Comparison of ENCODE assay signal across 23 cellular contexts in the genomic region with DNA sequence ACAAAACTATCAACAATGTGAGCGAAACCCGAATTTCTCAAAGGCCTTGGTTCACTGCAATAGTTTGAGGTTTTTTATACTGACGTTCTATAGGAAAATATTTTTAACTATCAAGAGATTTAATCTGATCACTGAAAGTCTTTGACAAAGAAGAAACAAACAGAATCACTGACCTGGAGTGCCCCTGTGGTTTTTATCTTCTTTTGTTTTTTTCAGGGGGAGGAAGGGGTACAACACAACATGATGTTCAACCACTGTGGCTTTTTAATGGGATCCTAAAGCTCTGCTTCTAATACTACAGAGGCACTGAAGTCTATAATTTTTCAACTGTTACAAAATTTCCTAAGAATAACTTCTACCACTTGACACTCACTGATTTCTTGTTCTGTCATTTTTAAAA.
A peak's percentile ranks its signal among the peaks of the same experiment; 100 is the strongest.
DNase-seq lines count a peak whose midpoint lies in the region; ATAC-seq and TF ChIP-seq lines count a peak whose summit lies in the region.
"Had no signal": no experiment of that assay in that cellular context is flagged by ENCODE, and none has a peak within 500 bp of the region (broad histone marks: within the 10 kb centered on the region; RNA-seq: fewer than 3 reads in every experiment).

No MANE protein-coding gene starts in this region.

- TF ChIP-seq CTCF in neural progenitor cell (IDR thresholded peaks at IDR 0.05): no peak
- TF ChIP-seq CTCF in MM.1S (IDR thresholded peaks at IDR 0.05; ENCODE audit: low read length): no peak

- no peaks in the 10 kb centered on the region for H4K20me1 ChIP-seq in neural progenitor cell (ENCODE audit: low read depth)
- H4K20me1 ChIP-seq in MM.1S (ENCODE audit: insufficient read depth, low read length): no peaks in the 10 kb centered on the region

- no peak for DNase-seq in activated naive CD8-positive, alpha-beta T cell treated with anti-CD3 and anti-CD28 coated beads, Interleukin-2, amount 50 U/mL, for 24 hours
- DNase-seq in activated naive CD8-positive, alpha-beta T cell treated with anti-CD3 and anti-CD28 coated beads for 36 hours: no peak
- peak in 1 of 2 experiments; percentile 12 for DNase-seq in SJCRH30
- DNase-seq in neural progenitor cell (ENCODE audit: low spot score): peak; percentile 17
- DNase-seq in activated naive CD4-positive, alpha-beta T cell treated with anti-CD3 and anti-CD28 coated beads, Interleukin-2, amount 10 ng/mL, durations not matched to agents 7 days and 5 days: no peak
- no peak for DNase-seq in foreskin melanocyte
- DNase-seq in MM.1S: no peak
- no peak for DNase-seq in pons (ENCODE audit: low spot score)
- DNase-seq: ACHN, DMS153, H9, NCI-H1417, NCI-H1694, NCI-H2029 treated with DMSO at 0.1 percent for 48 hours, NCI-H446 treated with DMSO at 0.1 percent for 48 hours, NCI-H526 treated with DMSO at 0.1 percent for 48 hours, SHP77 treated with DMSO at 0.1 percent for 48 hours had no signal

- H3K27me3 ChIP-seq in SJCRH30 (no peaks in the 10 kb centered on the region), neural progenitor cell (no peaks in the 10 kb centered on the region), MM.1S (replicated peaks; ENCODE audit: insufficient read depth, low read length) (no peaks in the 10 kb centered on the region)

- H3K4me2 ChIP-seq in neural progenitor cell (peak overlapping the region; percentile 20), MM.1S (ENCODE audit: low read depth, low read length) (no peak overlapping the region)
- H3K4me2 ChIP-seq: GM23338 had no signal

- H3K9me3 Mint-ChIP-seq in activated naive CD8-positive, alpha-beta T cell treated with anti-CD3 and anti-CD28 coated beads, Interleukin-2, amount 50 U/mL, for 24 hours: no peaks in the 10 kb centered on the region
- no peaks in the 10 kb centered on the region for H3K9me3 Mint-ChIP-seq in activated naive CD8-positive, alpha-beta T cell treated with anti-CD3 and anti-CD28 coated beads for 36 hours
- no peaks in the 10 kb centered on the region for H3K9me3 Mint-ChIP-seq in neural progenitor cell
- no peaks in the 10 kb centered on the region for H3K9me3 Mint-ChIP-seq in activated naive CD4-positive, alpha-beta T cell treated with anti-CD3 and anti-CD28 coated beads, Interleukin-2, amount 10 ng/mL, durations not matched to agents 7 days and 5 days
- H3K9me3 Mint-ChIP-seq: GM23338, H9 had no signal

- H3F3A ChIP-seq in neural progenitor cell (ENCODE audit: low read depth) (no peaks in the 10 kb centered on the region), MM.1S (ENCODE audit: insufficient read depth, low read length) (no peaks in the 10 kb centered on the region)

- no peaks in the 10 kb centered on the region for H3K27me3 Mint-ChIP-seq in activated naive CD8-positive, alpha-beta T cell treated with anti-CD3 and anti-CD28 coated beads, Interleukin-2, amount 50 U/mL, for 24 hours
- no peaks in the 10 kb centered on the region for H3K27me3 Mint-ChIP-seq in activated naive CD8-positive, alpha-beta T cell treated with anti-CD3 and anti-CD28 coated beads for 36 hours
- H3K27me3 Mint-ChIP-seq in neural progenitor cell (ENCODE audit: insufficient read depth, low read depth): no peaks in the 10 kb centered on the region
- H3K27me3 Mint-ChIP-seq in activated naive CD4-positive, alpha-beta T cell treated with anti-CD3 and anti-CD28 coated beads, Interleukin-2, amount 10 ng/mL, durations not matched to agents 7 days and 5 days: no peaks in the 10 kb centered on the region

- peaks cover 23% of the 10 kb centered on the region for H3K36me3 Mint-ChIP-seq in activated naive CD8-positive, alpha-beta T cell treated with anti-CD3 and anti-CD28 coated beads, Interleukin-2, amount 50 U/mL, for 24 hours (ENCODE audit: low read depth)
- H3K36me3 Mint-ChIP-seq in activated naive CD8-positive, alpha-beta T cell treated with anti-CD3 and anti-CD28 coated beads for 36 hours: peaks cover 22% of the 10 kb centered on the region
- H3K36me3 Mint-ChIP-seq in neural progenitor cell: peaks cover 9% of the 10 kb centered on the region
- H3K36me3 Mint-ChIP-seq in activated naive CD4-positive, alpha-beta T cell treated with anti-CD3 and anti-CD28 coated beads, Interleukin-2, amount 10 ng/mL, durations not matched to agents 7 days and 5 days: peaks cover 24% of the 10 kb centered on the region

- CTCF ChIA-PET in activated naive CD4-positive, alpha-beta T cell treated with anti-CD3 and anti-CD28 coated beads, Interleukin-2, amount 10 ng/mL, durations not matched to agents 7 days and 5 days (lab: Charles Lee): no interaction called here

- H3K4me3 ChIP-seq in SJCRH30 (no peak overlapping the region), neural progenitor cell (no peak overlapping the region), MM.1S (ENCODE audit: low read length) (no peak overlapping the region)
- H3K4me3 ChIP-seq: GM23338, K562, SK-N-MC had no signal

- H3K79me2 ChIP-seq in neural progenitor cell (ENCODE audit: low read depth) (no peaks in the 10 kb centered on the region), MM.1S (ENCODE audit: low read length) (no peaks in the 10 kb centered on the region)

- peak overlapping the region; percentile 35 for H3K27ac Mint-ChIP-seq in activated naive CD8-positive, alpha-beta T cell treated with anti-CD3 and anti-CD28 coated beads, Interleukin-2, amount 50 U/mL, for 24 hours
- no peak overlapping the region for H3K27ac Mint-ChIP-seq in activated naive CD8-positive, alpha-beta T cell treated with anti-CD3 and anti-CD28 coated beads for 36 hours
- H3K27ac Mint-ChIP-seq in neural progenitor cell: no peak overlapping the region
- no peak overlapping the region for H3K27ac Mint-ChIP-seq in activated naive CD4-positive, alpha-beta T cell treated with anti-CD3 and anti-CD28 coated beads, Interleukin-2, amount 10 ng/mL, durations not matched to agents 7 days and 5 days
- H3K27ac Mint-ChIP-seq: GM23338, H9 had no signal

- H3K27ac ChIP-seq in SJCRH30: peak overlapping the region; percentile 41
- H3K27ac ChIP-seq in neural progenitor cell: no peak overlapping the region
- H3K27ac ChIP-seq in MM.1S (ENCODE audit: low read length): no peak overlapping the region
- H3K27ac ChIP-seq: 22Rv1, SK-N-MC had no signal

- H2AFZ ChIP-seq in neural progenitor cell (replicated peaks): no peak overlapping the region
- no peak overlapping the region for H2AFZ ChIP-seq in MM.1S (ENCODE audit: low read length)
- H2AFZ ChIP-seq: GM23338 had no signal

- no peak overlapping the region for H3K4me3 Mint-ChIP-seq in activated naive CD8-positive, alpha-beta T cell treated with anti-CD3 and anti-CD28 coated beads, Interleukin-2, amount 50 U/mL, for 24 hours
- no peak overlapping the region for H3K4me3 Mint-ChIP-seq in activated naive CD8-positive, alpha-beta T cell treated with anti-CD3 and anti-CD28 coated beads for 36 hours
- no peak overlapping the region for H3K4me3 Mint-ChIP-seq in neural progenitor cell
- H3K4me3 Mint-ChIP-seq in activated naive CD4-positive, alpha-beta T cell treated with anti-CD3 and anti-CD28 coated beads, Interleukin-2, amount 10 ng/mL, durations not matched to agents 7 days and 5 days: no peak overlapping the region
- H3K4me3 Mint-ChIP-seq: GM23338, H9 had no signal

- H3K9me3 ChIP-seq in SJCRH30 (replicated peaks) (no peaks in the 10 kb centered on the region), neural progenitor cell (ENCODE audit: low read depth) (no peaks in the 10 kb centered on the region), MM.1S (replicated peaks; ENCODE audit: insufficient read depth, low read length) (no peaks in the 10 kb centered on the region)

- H3K9me2 ChIP-seq in MM.1S (replicated peaks; ENCODE audit: insufficient read depth, low read length): no peaks in the 10 kb centered on the region

- no peak for ATAC-seq in activated naive CD8-positive, alpha-beta T cell treated with anti-CD3 and anti-CD28 coated beads, Interleukin-2, amount 50 U/mL, for 24 hours
- ATAC-seq: GM23338, HepG2, K562, Panc1 had no signal

- H3K36me3 ChIP-seq in SJCRH30: peaks cover 30% of the 10 kb centered on the region
- peaks cover 7% of the 10 kb centered on the region for H3K36me3 ChIP-seq in neural progenitor cell
- no peaks in the 10 kb centered on the region for H3K36me3 ChIP-seq in MM.1S (replicated peaks; ENCODE audit: insufficient read depth, low read length)

- no peak overlapping the region for H3K9ac ChIP-seq in neural progenitor cell
- no peak overlapping the region for H3K9ac ChIP-seq in MM.1S (ENCODE audit: low read length)

- peaks cover 5% of the 10 kb centered on the region for H3K4me1 Mint-ChIP-seq in activated naive CD8-positive, alpha-beta T cell treated with anti-CD3 and anti-CD28 coated beads, Interleukin-2, amount 50 U/mL, for 24 hours
- H3K4me1 Mint-ChIP-seq in activated naive CD8-positive, alpha-beta T cell treated with anti-CD3 and anti-CD28 coated beads for 36 hours: peaks cover 3% of the 10 kb centered on the region
- H3K4me1 Mint-ChIP-seq in neural progenitor cell: peaks cover 11% of the 10 kb centered on the region
- H3K4me1 Mint-ChIP-seq in activated naive CD4-positive, alpha-beta T cell treated with anti-CD3 and anti-CD28 coated beads, Interleukin-2, amount 10 ng/mL, durations not matched to agents 7 days and 5 days: no peaks in the 10 kb centered on the region

- H3K4me1 ChIP-seq in SJCRH30 (peaks cover 24% of the 10 kb centered on the region), neural progenitor cell (peaks cover 24% of the 10 kb centered on the region), MM.1S (ENCODE audit: low read length) (no peaks in the 10 kb centered on the region)
